Comparison of ENCODE assay signal across 1 cellular context in the genomic region with DNA sequence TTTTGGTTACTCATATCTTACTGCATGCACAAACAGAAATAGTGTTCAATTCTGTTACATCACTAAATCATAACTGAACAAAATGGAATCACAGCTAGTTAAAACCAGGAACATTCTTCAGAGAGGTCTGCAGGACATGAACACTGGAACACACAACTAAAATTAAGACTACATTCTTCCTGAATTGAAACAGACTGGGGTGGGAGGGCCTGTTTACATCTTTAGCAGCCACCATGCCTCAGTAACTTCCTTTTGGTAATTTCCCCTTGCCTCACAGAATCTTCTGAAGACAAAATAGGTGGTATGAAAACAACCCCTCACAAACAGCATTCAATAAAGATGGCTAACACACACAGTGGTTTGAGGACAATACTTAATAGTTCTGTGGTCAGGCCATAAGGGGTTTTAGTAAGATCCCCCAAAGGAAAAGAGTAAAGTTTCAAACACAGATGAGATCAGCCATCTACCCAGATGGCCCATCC.
TF ChIP-seq lines count a peak whose summit lies in the region.

No MANE protein-coding gene starts in this region.

TF ChIP-seq in GM12878, 131 proteins besides CTCF, POLR2A, EP300 and RAD21 (continued from another document):
- TF ChIP-seq, protein P1, sequence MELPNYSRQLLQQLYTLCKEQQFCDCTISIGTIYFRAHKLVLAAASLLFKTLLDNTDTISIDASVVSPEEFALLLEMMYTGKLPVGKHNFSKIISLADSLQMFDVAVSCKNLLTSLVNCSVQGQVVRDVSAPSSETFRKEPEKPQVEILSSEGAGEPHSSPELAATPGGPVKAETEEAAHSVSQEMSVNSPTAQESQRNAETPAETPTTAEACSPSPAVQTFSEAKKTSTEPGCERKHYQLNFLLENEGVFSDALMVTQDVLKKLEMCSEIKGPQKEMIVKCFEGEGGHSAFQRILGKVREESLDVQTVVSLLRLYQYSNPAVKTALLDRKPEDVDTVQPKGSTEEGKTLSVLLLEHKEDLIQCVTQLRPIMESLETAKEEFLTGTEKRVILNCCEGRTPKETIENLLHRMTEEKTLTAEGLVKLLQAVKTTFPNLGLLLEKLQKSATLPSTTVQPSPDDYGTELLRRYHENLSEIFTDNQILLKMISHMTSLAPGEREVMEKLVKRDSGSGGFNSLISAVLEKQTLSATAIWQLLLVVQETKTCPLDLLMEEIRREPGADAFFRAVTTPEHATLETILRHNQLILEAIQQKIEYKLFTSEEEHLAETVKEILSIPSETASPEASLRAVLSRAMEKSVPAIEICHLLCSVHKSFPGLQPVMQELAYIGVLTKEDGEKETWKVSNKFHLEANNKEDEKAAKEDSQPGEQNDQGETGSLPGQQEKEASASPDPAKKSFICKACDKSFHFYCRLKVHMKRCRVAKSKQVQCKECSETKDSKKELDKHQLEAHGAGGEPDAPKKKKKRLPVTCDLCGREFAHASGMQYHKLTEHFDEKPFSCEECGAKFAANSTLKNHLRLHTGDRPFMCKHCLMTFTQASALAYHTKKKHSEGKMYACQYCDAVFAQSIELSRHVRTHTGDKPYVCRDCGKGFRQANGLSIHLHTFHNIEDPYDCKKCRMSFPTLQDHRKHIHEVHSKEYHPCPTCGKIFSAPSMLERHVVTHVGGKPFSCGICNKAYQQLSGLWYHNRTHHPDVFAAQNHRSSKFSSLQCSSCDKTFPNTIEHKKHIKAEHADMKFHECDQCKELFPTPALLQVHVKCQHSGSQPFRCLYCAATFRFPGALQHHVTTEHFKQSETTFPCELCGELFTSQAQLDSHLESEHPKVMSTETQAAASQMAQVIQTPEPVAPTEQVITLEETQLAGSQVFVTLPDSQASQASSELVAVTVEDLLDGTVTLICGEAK (IDR thresholded peaks at IDR 0.05; ENCODE audit: borderline replicate concordance), result 0 out of 2 replicates have a peak, but pooled peaks have one; percentile 20
- no peak for TF ChIP-seq REST (IDR thresholded peaks at IDR 0.05; ENCODE audit: low read depth, low read length)
- no peak for TF ChIP-seq NKRF (conservative IDR thresholded peaks at IDR 0.05)
- TF ChIP-seq ESRRA (IDR thresholded peaks at IDR 0.05; ENCODE audit: low read length), result no peak
- no peak for TF ChIP-seq CHD2 (IDR thresholded peaks at IDR 0.05; ENCODE audit: borderline replicate concordance, low read depth, low read length)
- TF ChIP-seq, protein P2, sequence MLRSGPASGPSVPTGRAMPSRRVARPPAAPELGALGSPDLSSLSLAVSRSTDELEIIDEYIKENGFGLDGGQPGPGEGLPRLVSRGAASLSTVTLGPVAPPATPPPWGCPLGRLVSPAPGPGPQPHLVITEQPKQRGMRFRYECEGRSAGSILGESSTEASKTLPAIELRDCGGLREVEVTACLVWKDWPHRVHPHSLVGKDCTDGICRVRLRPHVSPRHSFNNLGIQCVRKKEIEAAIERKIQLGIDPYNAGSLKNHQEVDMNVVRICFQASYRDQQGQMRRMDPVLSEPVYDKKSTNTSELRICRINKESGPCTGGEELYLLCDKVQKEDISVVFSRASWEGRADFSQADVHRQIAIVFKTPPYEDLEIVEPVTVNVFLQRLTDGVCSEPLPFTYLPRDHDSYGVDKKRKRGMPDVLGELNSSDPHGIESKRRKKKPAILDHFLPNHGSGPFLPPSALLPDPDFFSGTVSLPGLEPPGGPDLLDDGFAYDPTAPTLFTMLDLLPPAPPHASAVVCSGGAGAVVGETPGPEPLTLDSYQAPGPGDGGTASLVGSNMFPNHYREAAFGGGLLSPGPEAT (IDR thresholded peaks at IDR 0.05; ENCODE audit: low read depth), result peak; percentile 28; the same call in 1 of the 2 replicates
- TF ChIP-seq MTA3 (IDR thresholded peaks at IDR 0.05; ENCODE audit: borderline replicate concordance, low read length), result 0 out of 2 replicates have a peak, but pooled peaks have one; percentile 23
- no peak for TF ChIP-seq NBN (IDR thresholded peaks at IDR 0.05)
- no peak for TF ChIP-seq MEF2A (IDR thresholded peaks at IDR 0.05; ENCODE audit: insufficient read depth, low read depth, low read length)
- no peak for TF ChIP-seq KAT2A (conservative IDR thresholded peaks at IDR 0.05; ENCODE audit: control insufficient read depth, low read depth, low read length)
